Comparison of ENCODE assay signal across 8 cellular contexts in the genomic region with DNA sequence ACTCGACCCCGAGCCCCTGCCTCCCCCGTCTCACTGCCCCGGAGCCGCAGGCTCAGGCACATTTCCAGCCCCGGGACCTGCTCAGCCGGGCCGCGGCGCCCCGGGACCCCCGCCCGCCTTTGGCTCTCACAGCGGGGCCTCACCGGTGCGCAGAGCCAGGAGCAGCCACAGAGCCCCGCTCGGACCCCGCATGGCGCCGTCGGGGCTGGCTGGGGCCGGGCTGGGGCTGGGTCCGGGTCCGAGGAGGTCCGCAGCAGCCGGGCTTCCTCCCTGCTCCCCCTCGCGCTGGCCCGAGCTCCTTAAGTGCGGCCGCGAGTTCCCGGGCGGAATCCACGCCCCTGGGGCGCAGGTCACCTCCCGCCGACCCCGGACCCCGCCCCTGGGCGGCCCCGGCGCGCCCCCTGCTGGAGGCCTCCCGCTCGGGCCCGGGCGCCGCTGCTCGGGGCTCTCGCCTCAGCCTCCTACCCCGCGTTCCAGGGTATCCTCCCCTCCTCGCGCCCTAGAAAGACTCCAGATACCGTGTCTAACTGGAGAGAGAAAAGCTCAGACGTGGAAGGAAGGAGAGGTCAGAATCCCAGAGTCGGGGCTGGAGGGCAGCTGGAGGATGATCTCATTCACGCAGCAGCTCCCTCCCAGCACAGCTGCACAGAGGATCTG. TPM values are rescaled to one million over a fixed set of nuclear protein-coding genes. Genes with fewer than 3 reads are reported as not detected.
DNase-seq lines count a peak whose midpoint lies in the region; ATAC-seq lines count a peak whose summit lies in the region.

TSS of gene MELTF (minus strand) at position 307 of the 657 bp plus-strand sequence. CDS start at position 192, 115 bp downstream.

- peak; percentile 84 for ATAC-seq in HG02678 (IDR thresholded peaks at IDR 0.05; ENCODE audit: unreplicated experiment)

- peak; percentile 18 for DNase-seq in DMS153 treated with DMSO at 0.1 percent for 48 hours (lab: John Stamatoyannopoulos, UW; ENCODE audit: unreplicated experiment)
- no peak for DNase-seq in DMS153 (lab: John Stamatoyannopoulos, UW)
- peak; percentile 87 for DNase-seq in NCI-H146 (lab: John Stamatoyannopoulos, UW)
- peak; percentile 61 to 64 for DNase-seq in activated CD4-positive, alpha-beta T cell treated with anti-CD3 and anti-CD28 coated beads for 24 hours (ENCODE audit: low read depth in 2 of 2)
- peak; percentile 49 for DNase-seq in dermis blood vessel endothelial cell
- peak; percentile 30 for DNase-seq in medulla oblongata (ENCODE audit: extremely low spot score)
- peak; percentile 55 to 62 for DNase-seq in stimulated activated CD8-positive, alpha-beta memory T cell treated with anti-CD3 and anti-CD28 coated beads, Interleukin-15, amount 100 ng/mL, for 48 hours (ENCODE audit: low read depth in 2 of 2)

RNA-seq across cellular contexts. Expression of gene MELTF, which starts in this region (rescaled TPM):
- total RNA-seq in dermis blood vessel endothelial cell, result 1.8 and 2.0 TPM in 2 replicates
